Comparison of ENCODE assay signal across 10 cellular contexts in genomic region chr9:124251605-124252366, GRCh38. TPM values are rescaled to one million over a fixed set of nuclear protein-coding genes. Genes with fewer than 3 reads are reported as not detected.
DNase-seq lines count a peak whose midpoint lies in the region; ATAC-seq and TF ChIP-seq lines count a peak whose summit lies in the region.
"Had no signal": no experiment of that assay in that cellular context is flagged by ENCODE, and none has a peak within 500 bp of the region (broad histone marks: within the 10 kb centered on the region; RNA-seq: fewer than 3 reads in every experiment).

No MANE protein-coding gene starts in this region.

- H4K20me1 ChIP-seq in mammary epithelial cell (ENCODE audit: insufficient read depth, low read length): no peaks in the 10 kb centered on the region

- peak; percentile 32 to 66 (median 56) for ATAC-seq in right lobe of liver
- ATAC-seq in GM18867 (IDR thresholded peaks at IDR 0.05; ENCODE audit: unreplicated experiment): no peak

- no TSS peak for BruUV-seq in mammary epithelial cell (replicated peaks; lab: Mats Ljungman, UMichigan)

- peaks cover under 1 to 4% of the 10 kb centered on the region in 2 donors for H3K4me1 Mint-ChIP-seq in immature natural killer cell

- H3K27ac Mint-ChIP-seq in immature natural killer cell: no peak overlapping the region

- no peak overlapping the region for H3K4me3 Mint-ChIP-seq in immature natural killer cell

- DNase-seq in COLO829 (ENCODE audit: low spot score) (peak; percentile 55), M059J (ENCODE audit: low read depth) (peak; percentile 83), mammary epithelial cell (no peak), right lobe of liver (no peak), Ammon's horn (ENCODE audit: low spot score) (no peak), immature natural killer cell (no peak)
- DNase-seq in stimulated activated CD4-positive, alpha-beta T cell treated with anti-CD3 and anti-CD28 coated beads, Interleukin-2, amount 100 ng/mL, for 24 hours: no peak
- DNase-seq: NCI-H526 treated with DMSO at 0.1 percent for 48 hours had no signal

- H3K79me2 ChIP-seq in mammary epithelial cell (ENCODE audit: insufficient read depth, low read length): no peaks in the 10 kb centered on the region

- CTCF ChIA-PET in mammary epithelial cell (lab: Charles Lee; ENCODE audit: low non-redundant PET): no interaction called here

- no peak overlapping the region for H3K27ac ChIP-seq in mammary epithelial cell (ENCODE audit: insufficient read depth, low read depth, low read length)
- no peak overlapping the region for H3K27ac ChIP-seq in right lobe of liver
- H3K27ac ChIP-seq: pancreas had no signal

- H3K9me3 ChIP-seq in mammary epithelial cell (replicated peaks; ENCODE audit: insufficient read depth, low read length): no peaks in the 10 kb centered on the region
- H3K9me3 ChIP-seq in right lobe of liver: no peaks in the 10 kb centered on the region
- H3K9me3 ChIP-seq: pancreas had no signal

- dilution Hi-C loops in mammary epithelial cell (cut with HindIII; ENCODE audit: low sequenced_read_pairs): no loop called here

- no peak overlapping the region for H3K4me3 ChIP-seq in mammary epithelial cell (replicated peaks in 1 of 3; ENCODE audit: insufficient read depth in 1 of 3, low read depth in 2 of 3, low read length in 3 of 3)
- no peak overlapping the region for H3K4me3 ChIP-seq in right lobe of liver
- H3K4me3 ChIP-seq: pancreas had no signal

- H3K36me3 Mint-ChIP-seq in immature natural killer cell: no peaks in the 10 kb centered on the region

- intact Hi-C loops in mammary epithelial cell (cut with micrococcal nuclease): no loop called here
- intact Hi-C loops in right lobe of liver (cut with DNase I): no loop called here

- no peaks in the 10 kb centered on the region for H3K27me3 ChIP-seq in mammary epithelial cell (ENCODE audit: insufficient read depth, low read length)
- no peaks in the 10 kb centered on the region for H3K27me3 ChIP-seq in right lobe of liver
- H3K27me3 ChIP-seq: pancreas had no signal

- TF ChIP-seq POLR2A in right lobe of liver (IDR thresholded peaks at IDR 0.05): no peak

- H3K4me2 ChIP-seq in mammary epithelial cell (ENCODE audit: insufficient read depth, low read depth, low read length): no peak overlapping the region

- TF ChIP-seq CTCF in mammary epithelial cell (conservative IDR thresholded peaks at IDR 0.05 in 1 of 2, IDR thresholded peaks at IDR 0.05 in 1 of 2; ENCODE audit: extremely low read depth in 1 of 2, insufficient read depth in 1 of 2, low read depth in 1 of 2, low read length in 2 of 2): no peak
- TF ChIP-seq CTCF in right lobe of liver (IDR thresholded peaks at IDR 0.05): no peak

- H2AFZ ChIP-seq in mammary epithelial cell (ENCODE audit: low read depth, low read length): peak overlapping the region; percentile 66

- no peaks in the 10 kb centered on the region for H3K9me3 Mint-ChIP-seq in immature natural killer cell

- no peaks in the 10 kb centered on the region for H3K36me3 ChIP-seq in mammary epithelial cell (ENCODE audit: insufficient read depth, low read length)
- H3K36me3 ChIP-seq in right lobe of liver: no peaks in the 10 kb centered on the region
- H3K36me3 ChIP-seq: pancreas had no signal

- in situ Hi-C loops in mammary epithelial cell (cut with MboI; ENCODE audit: low sequenced_read_pairs in 2 of 2): no loop called here

- H3K4me1 ChIP-seq in mammary epithelial cell (ENCODE audit: insufficient read depth, low read length) (peaks cover 15% of the 10 kb centered on the region), right lobe of liver (no peaks in the 10 kb centered on the region)
- H3K4me1 ChIP-seq: pancreas had no signal

- WGBS in mammary epithelial cell (ENCODE audit: low coverage, missing lambda C conversion rate): 80% methylated on average over 15 of the region's 16 CpGs
- 72% methylated on average over 13 of the region's 16 CpGs for WGBS in right lobe of liver (ENCODE audit: insufficient coverage, low coverage, low lambda C conversion rate, missing lambda C conversion rate)

- H3K9ac ChIP-seq in mammary epithelial cell (ENCODE audit: insufficient read depth, low read length): no peak overlapping the region

- peaks cover 0 to 2% (median under 1%) of the 10 kb centered on the region in 3 donors for H3K27me3 Mint-ChIP-seq in immature natural killer cell (ENCODE audit: low read depth in 3 of 3)

RNA-seq across cellular contexts. Expression of gene NEK6, which starts 6.0 kb away (rescaled TPM):
- total RNA-seq in M059J (2014; rRNA removed; shearing (Covaris generic)): 51.3 and 88.5 TPM in 2 replicates
- 10 to 100 TPM; 41.3 to 41.7 TPM for total RNA-seq in mammary epithelial cell
- polyA plus RNA-seq in mammary epithelial cell: 50.6 TPM
- 68.8 TPM for polyA minus RNA-seq in mammary epithelial cell
- 100 to 1,000 TPM in 1 of 6 experiments, 10 to 100 TPM in 5; 61.6 to 128 (median 67.5) TPM for total RNA-seq in right lobe of liver
- 10 to 100 TPM in 2 of 3 donors, 1 to 10 TPM in 1; 8.8 to 18.0 (median 13.8) TPM for polyA plus RNA-seq in immature natural killer cell

Comparison
In these comparisons a context has a peak if more than half of its experiments do, and no peak if none do; other contexts are left out.
1. DNase-seq: peak in COLO829 (single experiment) and M059J (single experiment); none in mammary epithelial cell (single experiment), right lobe of liver (0 of 3), Ammon's horn (single experiment), immature natural killer cell (0 of 3) and stimulated activated CD4-positive, alpha-beta T cell treated with anti-CD3 and anti-CD28 coated beads, Interleukin-2, amount 100 ng/mL, for 24 hours (0 of 2).